In genomic region chr9:121567142-121568100, GRCh38 we compare ENCODE assay signal across 10 cellular contexts.
DNase-seq lines count a peak whose midpoint lies in the region; ATAC-seq and TF ChIP-seq lines count a peak whose summit lies in the region.
"Had no signal": no experiment of that assay in that cellular context is flagged by ENCODE, and none has a peak within 500 bp of the region (broad histone marks: within the 10 kb centered on the region; RNA-seq: fewer than 3 reads in every experiment).

No MANE protein-coding gene starts in this region.

- no peaks in the 10 kb centered on the region; a peak in 1 of 7 replicates for H3K36me3 Mint-ChIP-seq in H9 (ENCODE audit: insufficient read depth in 1 of 3, low read depth in 3 of 3)
- H3K36me3 Mint-ChIP-seq in Caco-2 (ENCODE audit: insufficient read depth, unreplicated experiment), result no peaks in the 10 kb centered on the region

- H2AK5ac ChIP-seq in H9 (ENCODE audit: insufficient read length, low read length), result no peak overlapping the region

- no peaks in the 10 kb centered on the region; a peak in 1 of 5 replicates for H3K9me3 Mint-ChIP-seq in H9
- H3K9me3 Mint-ChIP-seq in Caco-2 (ENCODE audit: unreplicated experiment), result no peaks in the 10 kb centered on the region

- H3K27me3 Mint-ChIP-seq in H9 (ENCODE audit: low read depth) (peaks cover 28% of the 10 kb centered on the region), Caco-2 (ENCODE audit: insufficient read depth, unreplicated experiment) (peaks cover 19% of the 10 kb centered on the region)

- POLR2A ChIA-PET in Caco-2 (lab: Charles Lee), result interaction anchor here (0.7 kb wide), 1 partner anchor 184 kb away, joined by 9 read pairs; no protein-coding TSS in a partner anchor

- H2BK120ac ChIP-seq in H9 (ENCODE audit: low read depth, low read length, poor library complexity, severe bottlenecking), result no peak overlapping the region

- H3K4me2 ChIP-seq in H9 (ENCODE audit: insufficient read depth, insufficient read length, low read length), result no peak overlapping the region

- H3K23ac ChIP-seq in H9 (ENCODE audit: insufficient read length, low read depth, low read length), result no peak overlapping the region

- H3K4me3 Mint-ChIP-seq in H9 (no peak overlapping the region), Caco-2 (ENCODE audit: unreplicated experiment) (no peak overlapping the region)

- TF ChIP-seq CTCF in H9 (conservative IDR thresholded peaks at IDR 0.05), result no peak
- TF ChIP-seq CTCF in choroid plexus epithelial cell (conservative IDR thresholded peaks at IDR 0.05; ENCODE audit: low read depth, low read length), result no peak
- TF ChIP-seq CTCF in left lung (IDR thresholded peaks at IDR 0.05), result no peak
- no peak for TF ChIP-seq CTCF in Caco-2 (IDR thresholded peaks at IDR 0.05; ENCODE audit: insufficient read depth in 1 of 2, low read depth in 1 of 2, low read length in 1 of 2, severe bottlenecking in 1 of 2, unreplicated experiment in 1 of 2)

- H2BK15ac ChIP-seq in H9 (ENCODE audit: low read depth, low read length), result no peak overlapping the region

- no peaks in the 10 kb centered on the region for H3K23me2 ChIP-seq in H9 (ENCODE audit: insufficient read length, low read depth, low read length, poor library complexity, severe bottlenecking)

- ATAC-seq in left lung, result peak; percentile 30
- ATAC-seq in HG03457 (IDR thresholded peaks at IDR 0.05; ENCODE audit: unreplicated experiment), result no peak

- no peaks in the 10 kb centered on the region for H4K20me1 ChIP-seq in H9 (ENCODE audit: control insufficient read depth, insufficient read depth, insufficient read length)

- no peak overlapping the region for H2AFZ ChIP-seq in H9 (ENCODE audit: low read length)

- H3K27me3 ChIP-seq in H9 (ENCODE audit: insufficient read depth, low read length), result no peaks in the 10 kb centered on the region
- H3K27me3 ChIP-seq in left lung, result no peaks in the 10 kb centered on the region
- H3K27me3 ChIP-seq in Caco-2 (replicated peaks; ENCODE audit: control insufficient read depth, insufficient read depth, low read length), result no peaks in the 10 kb centered on the region

- H2BK5ac ChIP-seq in H9 (ENCODE audit: insufficient read length, low read length), result no peak overlapping the region

- H3K18ac ChIP-seq in H9 (ENCODE audit: insufficient read length, low read depth, low read length), result no peak overlapping the region

- H3K4me1 Mint-ChIP-seq in H9 (peaks cover 0 to 24% of the 10 kb centered on the region in 2 experiments; a peak in 2 of 4 replicates), Caco-2 (ENCODE audit: low read depth, unreplicated experiment) (peaks cover 7% of the 10 kb centered on the region)

- H3K79me2 ChIP-seq in H9 (ENCODE audit: insufficient read depth, low read length), result no peaks in the 10 kb centered on the region

- H3T11ph ChIP-seq in H9 (ENCODE audit: low read length), result no peak overlapping the region

- no TSS peak for BruUV-seq in Caco-2 (replicated peaks; lab: Mats Ljungman, UMichigan)

- H3K79me1 ChIP-seq in H9 (ENCODE audit: insufficient read depth, low read depth, low read length, poor library complexity, severe bottlenecking), result no peaks in the 10 kb centered on the region

- no peak overlapping the region for H4K5ac ChIP-seq in H9 (ENCODE audit: insufficient read length, low read depth, low read length)

- H3K4me1 ChIP-seq in H9 (ENCODE audit: insufficient read depth, low read length), result no peaks in the 10 kb centered on the region
- H3K4me1 ChIP-seq in left lung, result peaks cover 12 to 15% of the 10 kb centered on the region in 2 donors
- H3K4me1 ChIP-seq in Caco-2, result no peaks in the 10 kb centered on the region

- CTCF ChIA-PET in Caco-2 (lab: Charles Lee), result no interaction called here

- H4K8ac ChIP-seq in H9 (replicated peaks; ENCODE audit: insufficient read length, low read depth, low read length), result no peak overlapping the region

- no CpG with 5 or more reads among the region's 25 CpGs for WGBS in H9 (ENCODE audit: extremely low coverage, insufficient read length, low lambda C conversion rate)

- no peak overlapping the region for H2BK20ac ChIP-seq in H9 (ENCODE audit: low read depth, low read length, poor library complexity, severe bottlenecking)

- DNase-seq in H9 (no peak), choroid plexus epithelial cell (ENCODE audit: low read depth) (peak; percentile 18), left lung (no peak), glomerular visceral epithelial cell (ENCODE audit: extremely low spot score) (no peak), Caco-2 (no peak), GDM1 (lab: John Stamatoyannopoulos, UW) (no peak)

- H3K9ac ChIP-seq in H9 (ENCODE audit: extremely low read depth, insufficient read length, low read length), result no peak overlapping the region

- intact Hi-C loops in left lung (cut with DNase I) (no loop called here), Caco-2 (cut with micrococcal nuclease; ENCODE audit: unreplicated experiment) (no loop called here)

- H3K36me3 ChIP-seq in left lung, result no peaks in the 10 kb centered on the region
- no peaks in the 10 kb centered on the region for H3K36me3 ChIP-seq in Caco-2 (ENCODE audit: control insufficient read depth, insufficient read depth, low read length)

- H3K9me3 ChIP-seq in H9 (ENCODE audit: control insufficient read depth, low read depth, low read length) (no peaks in the 10 kb centered on the region), left lung (no peaks in the 10 kb centered on the region), Caco-2 (no peaks in the 10 kb centered on the region)

- H3K27ac ChIP-seq in H9 (ENCODE audit: insufficient read length, low read depth, low read length) (no peak overlapping the region), left lung (peak overlapping the region in 1 of 2 donors; percentile 62), skin epidermis (peak overlapping the region in 19 of 21 experiments; percentile 11 to 81 (median 50))
- H3K27ac ChIP-seq: epithelial cell of prostate had no signal

- H4K91ac ChIP-seq in H9 (ENCODE audit: insufficient read length, low read depth, low read length), result no peak overlapping the region

- H3K27ac Mint-ChIP-seq in H9, result peak overlapping the region in 2 of 3 experiments; percentile 60 to 84; a peak in 2 of 7 replicates
- no peak overlapping the region for H3K27ac Mint-ChIP-seq in Caco-2 (ENCODE audit: unreplicated experiment)

- no peak overlapping the region for H3K4me3 ChIP-seq in choroid plexus epithelial cell (ENCODE audit: low read depth, low read length)
- H3K4me3 ChIP-seq in left lung, result peak overlapping the region in 1 of 2 donors; percentile 11
- H3K4me3 ChIP-seq in skin epidermis, result peak overlapping the region in 3 of 7 experiments; percentile 4 to 17 (median 5)
- H3K4me3 ChIP-seq in Caco-2 (ENCODE audit: low read depth, low read length), result no peak overlapping the region
- H3K4me3 ChIP-seq: lung had no signal

- no peak overlapping the region for H3K56ac ChIP-seq in H9 (ENCODE audit: insufficient read length, low read depth, low read length)

- H3K4ac ChIP-seq in H9 (ENCODE audit: low read depth, low read length), result no peak overlapping the region

- no peak overlapping the region for H2BK12ac ChIP-seq in H9 (ENCODE audit: insufficient read length, low read depth, low read length)

- H3K14ac ChIP-seq in H9 (ENCODE audit: insufficient read depth, low read length), result no peak overlapping the region
